ENCODE assay signal across 8 cellular contexts in genomic region chr15:63832620-63833245, GRCh38. TPM values are rescaled to one million over a fixed set of nuclear protein-coding genes. Genes with fewer than 3 reads are reported as not detected.
DNase-seq lines count a peak whose midpoint lies in the region; ATAC-seq and TF ChIP-seq lines count a peak whose summit lies in the region.

No MANE protein-coding gene starts in this region.

- no peak for TF ChIP-seq CTCF in omental fat pad (IDR thresholded peaks at IDR 0.05)

- intact Hi-C loops in Right ventricle myocardium inferior (cut with DNase I): loop anchor here (5.0 kb wide), 3 partner anchors 40 to 70 kb away; no protein-coding TSS in a partner anchor
- intact Hi-C loops in cardiac septum (cut with DNase I): loop anchor here (5.0 kb wide), 2 partner anchors 60 to 215 kb away; partner anchors contain the start of gene DAPK2

- H3K4me1 ChIP-seq in mesodermal cell (ENCODE audit: control insufficient read depth, insufficient read depth, low read length, poor library complexity, severe bottlenecking): peaks cover 8% of the 10 kb centered on the region

- peak; percentile 52 for ATAC-seq in Right ventricle myocardium inferior
- ATAC-seq in omental fat pad (ENCODE audit: low FRiP score): no peak
- ATAC-seq in HG03039 (IDR thresholded peaks at IDR 0.05; ENCODE audit: unreplicated experiment): no peak

- peak overlapping the region; percentile 86 for H3K27ac ChIP-seq in mesodermal cell (ENCODE audit: low read depth, low read length, severe bottlenecking)

- DNase-seq in Right ventricle myocardium inferior (ENCODE audit: missing footprints) (no peak), cardiac septum (ENCODE audit: low spot score) (no peak), NCI-H226 (peak; percentile 9), cerebellar cortex (ENCODE audit: low spot score) (peak; percentile 18), omental fat pad (ENCODE audit: low spot score) (no peak), LoVo (ENCODE audit: low spot score) (no peak)

- peak overlapping the region; percentile 91 for H3K4me3 ChIP-seq in mesodermal cell (ENCODE audit: extremely low read depth, insufficient read depth, low read length, poor library complexity, severe bottlenecking)

- no peaks in the 10 kb centered on the region for H3K9me3 ChIP-seq in mesodermal cell (ENCODE audit: control insufficient read depth, low read length)

- H3K36me3 ChIP-seq in mesodermal cell (ENCODE audit: control insufficient read depth, insufficient read depth, low read length): no peaks in the 10 kb centered on the region

- WGBS in mesodermal cell (ENCODE audit: insufficient coverage in 2 of 2), 2 experiments: 0% methylated on average over 1 to 4 of the region's 9 CpGs

RNA-seq across cellular contexts. Expression of gene HERC1, which starts 1.0 kb away (rescaled TPM):
- 64.8 TPM for total RNA-seq in Right ventricle myocardium inferior
- 94.9 TPM for total RNA-seq in cardiac septum
- 40.0 TPM for polyA plus RNA-seq in mesodermal cell (2013, experiment 1 of 2)
- 27.0 TPM for polyA plus RNA-seq in mesodermal cell (2013, experiment 2 of 2)
- total RNA-seq in omental fat pad: 100 to 1,000 TPM in 2 of 4 donors, 10 to 100 TPM in 2; 80.1 to 151 (median 102) TPM

Comparison
In these comparisons a context has a peak if more than half of its experiments do, and no peak if none do; other contexts are left out.
1. DNase-seq: peak in NCI-H226 (single experiment) and cerebellar cortex (single experiment); none in Right ventricle myocardium inferior (single experiment), cardiac septum (single experiment), omental fat pad (single experiment) and LoVo (single experiment).